Comparison of ENCODE assay signal across 22 cellular contexts in genomic region chr15:70126382-70126781, GRCh38. TPM values are rescaled to one million over a fixed set of nuclear protein-coding genes. Genes with fewer than 3 reads are reported as not detected.
DNase-seq lines count a peak whose midpoint lies in the region; ATAC-seq and TF ChIP-seq lines count a peak whose summit lies in the region.
"Had no signal": no experiment of that assay in that cellular context is flagged by ENCODE, and none has a peak within 500 bp of the region (broad histone marks: within the 10 kb centered on the region; RNA-seq: fewer than 3 reads in every experiment).

No MANE protein-coding gene starts in this region.

- H3K27ac ChIP-seq in BLaER1: no peak overlapping the region
- no peak overlapping the region for H3K27ac ChIP-seq in RWPE2 (ENCODE audit: poor library complexity, severe bottlenecking)
- no peak overlapping the region for H3K27ac ChIP-seq in sigmoid colon
- no peak overlapping the region for H3K27ac ChIP-seq in WERI-Rb-1
- H3K27ac ChIP-seq: 22Rv1, C4-2B, GM23248 had no signal

- H3K9me3 Mint-ChIP-seq in T-helper 2 cell treated with Interferon-gamma antibody and Interleukin-4, amounts not matched to agents 5 μg/mL and 100 μg/mL, for 36 hours: no peaks in the 10 kb centered on the region
- H3K9me3 Mint-ChIP-seq: CD4-positive, CD25-positive, alpha-beta regulatory T cell; CD8-positive, alpha-beta T cell had no signal

- no peaks in the 10 kb centered on the region for H3K9me2 ChIP-seq in Loucy (replicated peaks; ENCODE audit: low read depth, low read length)

- H2AFZ ChIP-seq in Loucy (ENCODE audit: low read length): no peak overlapping the region
- H2AFZ ChIP-seq: GM23248 had no signal

- H3K27ac Mint-ChIP-seq in T-helper 2 cell treated with Interferon-gamma antibody and Interleukin-4, amounts not matched to agents 5 μg/mL and 100 μg/mL, for 36 hours: no peak overlapping the region
- H3K27ac Mint-ChIP-seq: CD4-positive, CD25-positive, alpha-beta regulatory T cell; CD8-positive, alpha-beta T cell had no signal

- WGBS in sigmoid colon, 2 donors: 74 to 82% methylated on average over 4 of the region's 4 CpGs

- no peak for TF ChIP-seq EP300 in sigmoid colon (IDR thresholded peaks at IDR 0.05)

- no peaks in the 10 kb centered on the region for H3K4me1 Mint-ChIP-seq in T-helper 2 cell treated with Interferon-gamma antibody and Interleukin-4, amounts not matched to agents 5 μg/mL and 100 μg/mL, for 36 hours (ENCODE audit: low read depth)
- H3K4me1 Mint-ChIP-seq: CD4-positive, CD25-positive, alpha-beta regulatory T cell had no signal

- intact Hi-C loops in sigmoid colon (cut with DNase I): no loop called here

- H3K36me3 ChIP-seq in BLaER1 (no peaks in the 10 kb centered on the region), Loucy (ENCODE audit: insufficient read depth, low read length) (no peaks in the 10 kb centered on the region), RWPE2 (ENCODE audit: low read depth) (no peaks in the 10 kb centered on the region), sigmoid colon (no peaks in the 10 kb centered on the region), WERI-Rb-1 (no peaks in the 10 kb centered on the region)
- H3K36me3 ChIP-seq: BE2C had no signal

- H3K4me1 ChIP-seq in BLaER1 (peaks cover 30% of the 10 kb centered on the region), Loucy (ENCODE audit: insufficient read depth, low read length, poor library complexity, severe bottlenecking) (peaks cover 34% of the 10 kb centered on the region), RWPE2 (ENCODE audit: insufficient read depth, poor library complexity, severe bottlenecking) (no peaks in the 10 kb centered on the region), sigmoid colon (peaks cover 0 to 15% (median 14%) of the 10 kb centered on the region in 4 donors)

- H3K79me2 ChIP-seq in Loucy (ENCODE audit: insufficient read depth, low read length): no peaks in the 10 kb centered on the region

- H3K27me3 Mint-ChIP-seq in T-helper 2 cell treated with Interferon-gamma antibody and Interleukin-4, amounts not matched to agents 5 μg/mL and 100 μg/mL, for 36 hours (ENCODE audit: low read depth): peaks cover 26% of the 10 kb centered on the region

- H3K9me3 ChIP-seq in BLaER1 (no peaks in the 10 kb centered on the region), Loucy (ENCODE audit: insufficient read depth, low read depth, low read length) (no peaks in the 10 kb centered on the region), RWPE2 (ENCODE audit: severe bottlenecking) (no peaks in the 10 kb centered on the region), sigmoid colon (no peaks in the 10 kb centered on the region), WERI-Rb-1 (ENCODE audit: severe bottlenecking) (no peaks in the 10 kb centered on the region)
- H3K9me3 ChIP-seq: BE2C, Caco-2 had no signal

- H3K4me3 ChIP-seq in BLaER1 (no peak overlapping the region), Loucy (ENCODE audit: low read length, poor library complexity, severe bottlenecking) (no peak overlapping the region), RWPE2 (ENCODE audit: severe bottlenecking) (no peak overlapping the region), sigmoid colon (no peak overlapping the region), WERI-Rb-1 (ENCODE audit: low read depth, low read length) (no peak overlapping the region)
- H3K4me3 ChIP-seq: A549, GM12878, GM23248 had no signal

- TF ChIP-seq CTCF in Loucy (conservative IDR thresholded peaks at IDR 0.05; ENCODE audit: low read length) (no peak), RWPE2 (IDR thresholded peaks at IDR 0.05; ENCODE audit: poor library complexity, severe bottlenecking) (no peak), sigmoid colon (IDR thresholded peaks at IDR 0.05) (no peak), WERI-Rb-1 (IDR thresholded peaks at IDR 0.05; ENCODE audit: low read depth, low read length) (no peak)

- H3F3A ChIP-seq in Loucy (ENCODE audit: low read depth): no peaks in the 10 kb centered on the region

- H4K20me1 ChIP-seq in BLaER1 (peaks cover 17% of the 10 kb centered on the region; the same call in 1 of the 2 replicates), Loucy (ENCODE audit: insufficient read depth, low read length, poor library complexity, severe bottlenecking) (no peaks in the 10 kb centered on the region)

- H3K36me3 Mint-ChIP-seq in T-helper 2 cell treated with Interferon-gamma antibody and Interleukin-4, amounts not matched to agents 5 μg/mL and 100 μg/mL, for 36 hours (ENCODE audit: low read depth): no peaks in the 10 kb centered on the region
- H3K36me3 Mint-ChIP-seq: CD4-positive, CD25-positive, alpha-beta regulatory T cell; CD8-positive, alpha-beta T cell had no signal

- no peak overlapping the region for H3K4me3 Mint-ChIP-seq in T-helper 2 cell treated with Interferon-gamma antibody and Interleukin-4, amounts not matched to agents 5 μg/mL and 100 μg/mL, for 36 hours
- H3K4me3 Mint-ChIP-seq: CD4-positive, CD25-positive, alpha-beta regulatory T cell; CD8-positive, alpha-beta T cell had no signal

- H3K27me3 ChIP-seq in BLaER1 (peaks cover 12% of the 10 kb centered on the region), Loucy (ENCODE audit: insufficient read depth, low read length, poor library complexity, severe bottlenecking) (no peaks in the 10 kb centered on the region), RWPE2 (ENCODE audit: insufficient read depth, poor library complexity, severe bottlenecking) (peaks cover 4% of the 10 kb centered on the region), sigmoid colon (no peaks in the 10 kb centered on the region), WERI-Rb-1 (ENCODE audit: insufficient read depth, low read depth, severe bottlenecking) (no peaks in the 10 kb centered on the region)
- H3K27me3 ChIP-seq: BE2C had no signal

- ATAC-seq in RWPE2 (ENCODE audit: low read depth): no peak
- ATAC-seq: CD8-positive, alpha-beta T cell had no signal

- H3K9ac ChIP-seq in BLaER1 (no peak overlapping the region), Loucy (ENCODE audit: low read depth, low read length, poor library complexity, severe bottlenecking) (no peak overlapping the region)
- H3K9ac ChIP-seq: GM23248 had no signal

- peak overlapping the region; percentile 51 for H3K4me2 ChIP-seq in BLaER1
- H3K4me2 ChIP-seq in Loucy (ENCODE audit: low read depth, low read length, poor library complexity, severe bottlenecking): peak overlapping the region; percentile 8

- TF ChIP-seq POLR2A in sigmoid colon (IDR thresholded peaks at IDR 0.05): no peak

- DNase-seq in RWPE2 (ENCODE audit: low spot score) (peak; percentile 54), sigmoid colon (peak; percentile 62), WERI-Rb-1 (no peak), NCI-H524 (lab: John Stamatoyannopoulos, UW) (no peak)
- DNase-seq in T-helper 2 cell treated with Interferon-gamma antibody and Interleukin-4, amounts not matched to agents 5 μg/mL and 100 μg/mL, for 36 hours (ENCODE audit: low spot score): no peak
- DNase-seq: ACHN; AML-193; BE2C; Caco-2; CD4-positive, CD25-positive, alpha-beta regulatory T cell; CD8-positive, alpha-beta T cell; EL; GDM1; GM23248; H7; HCEC 1CT had no signal

RNA-seq across cellular contexts. Expression of gene TLE3, which starts 28.7 kb away (rescaled TPM):
- total RNA-seq in sigmoid colon: 10 to 100 TPM; 49.5 to 82.0 (median 58.8) TPM
- 10 to 100 TPM; 16.8 to 39.3 (median 21.0) TPM for polyA plus RNA-seq in sigmoid colon

Comparison
In these comparisons a context has a peak if more than half of its experiments do, and no peak if none do; other contexts are left out.
1. DNase-seq: peak in RWPE2 (single experiment) and sigmoid colon (single experiment); none in WERI-Rb-1 (single experiment), NCI-H524 (0 of 2) and T-helper 2 cell treated with Interferon-gamma antibody and Interleukin-4, amounts not matched to agents 5 μg/mL and 100 μg/mL, for 36 hours (single experiment).